In the genomic region with DNA sequence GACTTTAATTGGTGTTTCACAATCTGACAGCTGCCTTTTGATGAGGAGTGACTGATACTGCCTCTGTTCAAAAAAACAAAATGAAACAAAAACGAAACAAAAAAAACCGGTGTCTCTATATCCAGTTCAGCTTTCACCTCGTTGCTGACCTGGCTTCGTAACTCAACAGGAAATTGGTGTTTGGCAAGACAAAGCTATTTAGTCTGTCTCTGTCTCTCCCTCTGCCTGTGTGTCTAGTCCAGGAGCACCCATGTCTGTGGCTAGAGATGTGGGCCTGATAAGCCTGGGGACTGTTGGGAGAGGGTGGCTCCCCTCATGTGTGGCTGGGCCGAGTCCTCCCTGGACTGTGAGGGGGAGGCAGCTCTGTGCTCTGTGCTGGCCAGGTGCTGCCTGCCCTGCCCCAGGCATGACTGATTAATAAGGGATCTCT, we compare ENCODE assay signal across 8 cellular contexts. TPM values are rescaled to one million over a fixed set of nuclear protein-coding genes. Genes with fewer than 3 reads are reported as not detected.
DNase-seq lines count a peak whose midpoint lies in the region; ATAC-seq and TF ChIP-seq lines count a peak whose summit lies in the region.

No MANE protein-coding gene starts in this region.

- TF ChIP-seq CTCF in activated B cell treated with CpG ODN at 0.5 μM for 24 hours (IDR thresholded peaks at IDR 0.05), result no peak

- peaks cover under 1% of the 10 kb centered on the region for H3K9me3 Mint-ChIP-seq in activated B cell treated with CpG ODN at 0.5 μM for 24 hours

- H3K4me3 Mint-ChIP-seq in activated B cell treated with CpG ODN at 0.5 μM for 24 hours, result peak overlapping the region; percentile 6

- no peak overlapping the region for H3K27ac Mint-ChIP-seq in activated B cell treated with CpG ODN at 0.5 μM for 24 hours

- H3K36me3 Mint-ChIP-seq in activated B cell treated with CpG ODN at 0.5 μM for 24 hours (ENCODE audit: low read depth), result no peaks in the 10 kb centered on the region

- peaks cover 8% of the 10 kb centered on the region for H3K4me1 Mint-ChIP-seq in activated B cell treated with CpG ODN at 0.5 μM for 24 hours

- peaks cover 35% of the 10 kb centered on the region for H3K27me3 Mint-ChIP-seq in activated B cell treated with CpG ODN at 0.5 μM for 24 hours

- peak; percentile 7 for DNase-seq in stimulated activated CD4-positive, alpha-beta T cell treated with anti-CD3 and anti-CD28 coated beads, Interleukin-15, amount 100 ng/mL, for 24 hours
- no peak for DNase-seq in stimulated activated CD4-positive, alpha-beta T cell treated with anti-CD3 and anti-CD28 coated beads, Interleukin-1b, Interleukin-23, amount 100 ng/mL, for 48 hours
- DNase-seq in activated B cell treated with CpG ODN at 0.5 μM for 24 hours (no peak), left kidney (ENCODE audit: low read depth, low spot score) (peak; percentile 52), NCI-H2029 treated with DMSO at 0.1 percent for 48 hours (lab: John Stamatoyannopoulos, UW) (no peak)
- no peak for DNase-seq in effector CD8-positive, alpha-beta T cell (lab: John Stamatoyannopoulos, UW)

- POLR2A ChIA-PET in activated B cell treated with CpG ODN at 0.5 μM for 24 hours (lab: Charles Lee), result no interaction called here

- intact Hi-C loops in activated B cell treated with CpG ODN at 0.5 μM for 24 hours (cut with micrococcal nuclease), result no loop called here

- ATAC-seq in activated B cell treated with CpG ODN at 0.5 μM for 24 hours (ENCODE audit: low read depth), result no peak
- ATAC-seq in HG02970 (IDR thresholded peaks at IDR 0.05; ENCODE audit: low FRiP score, unreplicated experiment), result no peak
- ATAC-seq in GM19035 (IDR thresholded peaks at IDR 0.05; ENCODE audit: unreplicated experiment), result no peak

- CTCF ChIA-PET in activated B cell treated with CpG ODN at 0.5 μM for 24 hours (lab: Charles Lee), result no interaction called here

RNA-seq across cellular contexts. Expression of gene CACNA1C, which starts 11.3 kb away (rescaled TPM):
- 0.02 TPM in 2 replicates for total RNA-seq in activated B cell treated with CpG ODN at 0.5 μM for 24 hours

RNA-seq across cellular contexts. Expression of gene DCP1B, which starts 59.8 kb away (rescaled TPM):
- total RNA-seq in activated B cell treated with CpG ODN at 0.5 μM for 24 hours, result 12.4 and 14.7 TPM in 2 replicates

Comparison
In these comparisons a context has a peak if more than half of its experiments do, and no peak if none do; other contexts are left out.
1. DNase-seq: peak in stimulated activated CD4-positive, alpha-beta T cell treated with anti-CD3 and anti-CD28 coated beads, Interleukin-15, amount 100 ng/mL, for 24 hours (single experiment) and left kidney (single experiment); none in stimulated activated CD4-positive, alpha-beta T cell treated with anti-CD3 and anti-CD28 coated beads, Interleukin-1b, Interleukin-23, amount 100 ng/mL, for 48 hours (single experiment), activated B cell treated with CpG ODN at 0.5 μM for 24 hours (single experiment), NCI-H2029 treated with DMSO at 0.1 percent for 48 hours (single experiment) and effector CD8-positive, alpha-beta T cell (single experiment).